9 cellular contexts compared by ENCODE assay signal in the genomic region with DNA sequence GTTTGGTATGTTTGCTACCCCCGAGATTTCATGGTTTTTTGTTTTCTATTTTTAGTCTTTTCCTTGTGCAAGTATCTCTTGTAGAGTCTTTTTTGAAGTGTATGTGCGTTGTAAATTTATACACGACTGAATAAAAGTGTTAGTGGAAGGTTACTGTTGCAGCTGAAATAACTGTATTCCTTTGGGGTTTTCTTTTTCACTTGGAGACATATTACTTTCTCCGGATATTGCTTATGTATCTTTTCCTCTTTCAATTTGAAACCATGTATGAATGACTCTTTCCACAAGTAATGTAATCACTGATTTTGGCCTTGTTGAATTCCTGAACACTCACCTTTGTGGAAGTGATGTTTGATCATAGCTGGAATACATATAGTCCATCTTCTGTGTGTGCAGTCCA. TPM values are rescaled to one million over a fixed set of nuclear protein-coding genes. Genes with fewer than 3 reads are reported as not detected.
DNase-seq lines count a peak whose midpoint lies in the region; ATAC-seq and TF ChIP-seq lines count a peak whose summit lies in the region.
"Had no signal": no experiment of that assay in that cellular context is flagged by ENCODE, and none has a peak within 500 bp of the region (broad histone marks: within the 10 kb centered on the region; RNA-seq: fewer than 3 reads in every experiment).

No MANE protein-coding gene starts in this region.

- TF ChIP-seq CTCF in heart right ventricle (IDR thresholded peaks at IDR 0.05) (no peak), right lobe of liver (IDR thresholded peaks at IDR 0.05) (no peak)

- H3K4me1 ChIP-seq in heart right ventricle (peaks cover 10 to 49% (median 31%) of the 10 kb centered on the region in 9 donors), adipocyte (ENCODE audit: control insufficient read depth, insufficient read depth, low read length) (peaks cover 28% of the 10 kb centered on the region), right lobe of liver (peaks cover 0 to 23% (median 9%) of the 10 kb centered on the region in 4 donors), urinary bladder (ENCODE audit: insufficient read depth) (no peaks in the 10 kb centered on the region)

- TF ChIP-seq POLR2A in right lobe of liver (IDR thresholded peaks at IDR 0.05): no peak

- H3K4me3 ChIP-seq in heart right ventricle (peak overlapping the region in 9 of 10 donors; percentile 70 to 99 (median 94)), adipocyte (ENCODE audit: low read length) (peak overlapping the region; percentile 97), right lobe of liver (peak overlapping the region; percentile 96 to 99 (median 97)), urinary bladder (ENCODE audit: low read depth, low read length) (peak overlapping the region; percentile 97)

- no peak for DNase-seq in heart right ventricle
- DNase-seq in left cardiac atrium: no peak
- peak; percentile 9 for DNase-seq in adipocyte (ENCODE audit: low read depth)
- DNase-seq in right lobe of liver: no peak
- DNase-seq in NOMO-1 treated with DMSO at 0.1 percent for 48 hours (lab: John Stamatoyannopoulos, UW; ENCODE audit: unreplicated experiment): no peak
- no peak for DNase-seq in NCI-H510A (lab: John Stamatoyannopoulos, UW)
- DNase-seq: GF-D8 had no signal

- ATAC-seq in heart right ventricle (no peak), left cardiac atrium (no peak), right lobe of liver (no peak), esophagus mucosa (no peak)

- peak overlapping the region; percentile 90 for H3K9ac ChIP-seq in adipocyte (ENCODE audit: low read length)

- H3K36me3 ChIP-seq in heart right ventricle (peaks cover 0 to 12% (median 0%) of the 10 kb centered on the region in 9 donors), adipocyte (ENCODE audit: control insufficient read depth, insufficient read depth, low read length, severe bottlenecking) (peaks cover 10% of the 10 kb centered on the region), right lobe of liver (no peaks in the 10 kb centered on the region), urinary bladder (ENCODE audit: insufficient read depth) (no peaks in the 10 kb centered on the region)

- intact Hi-C loops in heart right ventricle (cut with DNase I) (loop anchor here in 6 of 10 donors (2.0 to 10.0 kb wide), 5 partner anchors 68 to 120 kb away; a partner anchor contains a TSS), left cardiac atrium (cut with DNase I) (loop anchor here in 1 of 2 donors (2.0 kb wide), 1 partner anchor 68 kb away; a partner anchor contains a TSS), right lobe of liver (cut with DNase I) (loop anchor here in 1 of 2 donors (10.0 kb wide), 1 partner anchor 52 kb away; no protein-coding TSS in a partner anchor)

- H3K9me3 ChIP-seq in heart right ventricle: no peaks in the 10 kb centered on the region
- H3K9me3 ChIP-seq in adipocyte (ENCODE audit: control insufficient read depth, low read length): no peaks in the 10 kb centered on the region
- H3K9me3 ChIP-seq in right lobe of liver: no peaks in the 10 kb centered on the region

- H3K27me3 ChIP-seq in heart right ventricle (no peaks in the 10 kb centered on the region), adipocyte (replicated peaks; ENCODE audit: control insufficient read depth, insufficient read depth, low read length) (no peaks in the 10 kb centered on the region), right lobe of liver (no peaks in the 10 kb centered on the region)

- WGBS in heart right ventricle, 2 donors: 7% methylated on average over 4 of the region's 4 CpGs
- 0% methylated on average over 4 of the region's 4 CpGs for WGBS in right lobe of liver (ENCODE audit: insufficient coverage, low coverage, low lambda C conversion rate, missing lambda C conversion rate)
- 5% methylated on average over 4 of the region's 4 CpGs for WGBS in urinary bladder

- H3K27ac ChIP-seq in heart right ventricle (peak overlapping the region in 5 of 10 donors; percentile 85 to 95 (median 91)), right lobe of liver (no peak overlapping the region), urinary bladder (ENCODE audit: low read depth) (no peak overlapping the region)

RNA-seq across cellular contexts. Expression of a gene that starts 1.0 kb away (rescaled TPM):
- 1 to 10 TPM; 2.9 to 5.6 (median 4.4) TPM for total RNA-seq in heart right ventricle
- 1 to 10 TPM; 1.6 to 2.1 TPM for polyA plus RNA-seq in heart right ventricle
- 1 to 10 TPM; 3.6 to 8.4 TPM for total RNA-seq in left cardiac atrium
- total RNA-seq in right lobe of liver: 1 to 10 TPM; 3.7 to 7.6 (median 3.9) TPM
- 8.0 TPM for total RNA-seq in urinary bladder
- 4.0 TPM for polyA plus RNA-seq in urinary bladder
- 6.3 TPM for total RNA-seq in esophagus mucosa

RNA-seq across cellular contexts. Expression of a gene that starts 1.1 kb away (rescaled TPM):
- total RNA-seq in heart right ventricle (10 to 100 TPM in 9 of 10 donors, 1 to 10 TPM in 1; 9.7 to 13.7 (median 11.2) TPM), left cardiac atrium (10 to 100 TPM; 10.8 to 14.7 TPM), right lobe of liver (10 to 100 TPM in 3 of 6 experiments, 1 to 10 TPM in 3; 7.6 to 14.0 (median 9.9) TPM), urinary bladder (18.1 TPM), esophagus mucosa (11.6 TPM)
- polyA plus RNA-seq in heart right ventricle (1 to 10 TPM; 6.0 to 8.6 TPM), urinary bladder (19.3 TPM)
